ENCODE assay signal across 17 cellular contexts in the genomic region with DNA sequence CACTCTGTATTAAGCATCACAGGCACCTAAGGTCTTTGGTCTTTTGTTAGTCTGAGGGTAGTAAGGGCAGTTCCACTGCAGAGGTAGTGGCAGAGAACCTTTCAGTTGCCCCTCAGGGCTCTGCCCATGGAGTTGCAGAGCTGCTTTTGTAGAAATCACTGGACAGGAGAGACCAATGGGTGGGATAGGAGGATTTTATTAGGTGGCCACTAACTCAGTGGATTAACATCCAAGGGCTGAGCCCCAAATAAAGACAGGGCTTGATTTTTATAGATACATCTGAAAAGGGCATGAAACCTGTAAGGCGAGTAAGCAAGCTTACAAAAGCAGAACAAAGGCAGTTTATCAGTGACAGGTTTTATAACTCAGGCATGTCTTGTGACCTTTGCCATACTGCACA.
DNase-seq lines count a peak whose midpoint lies in the region; FAIRE-seq and TF ChIP-seq lines count a peak whose summit lies in the region.
"Had no signal": no experiment of that assay in that cellular context is flagged by ENCODE, and none has a peak within 500 bp of the region (broad histone marks: within the 10 kb centered on the region; RNA-seq: fewer than 3 reads in every experiment).

No MANE protein-coding gene starts in this region.

- no peak for TF ChIP-seq POLR2A in H1 (IDR thresholded peaks at IDR 0.05; ENCODE audit: control extremely low read depth in 1 of 2, low read depth in 2 of 2, low read length in 2 of 2)

- H4K5ac ChIP-seq in H1 (ENCODE audit: insufficient read length, low read depth, low read length), result no peak overlapping the region

- no peak overlapping the region for H2BK20ac ChIP-seq in H1 (ENCODE audit: low read length)

- CTCF ChIA-PET in H1 (lab: Charles Lee; ENCODE audit: partially characterized antibody), result interaction anchor here (1.9 kb wide), 1 partner anchor 19 kb away, joined by 5 read pairs; no protein-coding TSS in a partner anchor

- H3K4me2 ChIP-seq in H1 (ENCODE audit: insufficient read depth in 1 of 2, low read depth in 2 of 2, low read length in 2 of 2), result no peak overlapping the region
- H3K4me2 ChIP-seq: BLaER1 had no signal

- 100% methylated on average over 1 of the region's 1 CpG; no CpG with 5 or more reads in 1 of the 2 experiments for WGBS in H1 (ENCODE audit: extremely low coverage in 1 of 2, insufficient coverage in 1 of 2, insufficient read length in 1 of 2, insufficient replicate concordance in 2 of 2, low coverage in 1 of 2, low lambda C conversion rate in 2 of 2, missing lambda C conversion rate in 1 of 2), 2 experiments

- H3K79me1 ChIP-seq in H1 (ENCODE audit: low read depth, low read length), result no peaks in the 10 kb centered on the region

- no peak overlapping the region for H4K91ac ChIP-seq in H1 (replicated peaks; ENCODE audit: insufficient read length, low read length)

- H3K4ac ChIP-seq in H1 (replicated peaks; ENCODE audit: insufficient read length, low read depth, low read length), result no peak overlapping the region

- H2AK5ac ChIP-seq in H1 (ENCODE audit: low read depth, low read length), result no peak overlapping the region

- TF ChIP-seq EP300 in H1 (IDR thresholded peaks at IDR 0.05; ENCODE audit: borderline replicate concordance in 1 of 2, low read depth in 2 of 2, low read length in 2 of 2), result no peak

- no peak overlapping the region for H2AFZ ChIP-seq in H1 (ENCODE audit: low read length)
- H2AFZ ChIP-seq: GM23248 had no signal

- no peak overlapping the region for H2BK15ac ChIP-seq in H1 (ENCODE audit: low read length)

- no peaks in the 10 kb centered on the region for H4K20me1 ChIP-seq in H1 (replicated peaks in 1 of 2; ENCODE audit: control insufficient read depth in 1 of 2, insufficient read depth in 2 of 2, low read length in 2 of 2)
- H4K20me1 ChIP-seq: BLaER1 had no signal

- no peak overlapping the region for H3K27ac ChIP-seq in H1 (ENCODE audit: low read depth, low read length)
- H3K27ac ChIP-seq: BLaER1, GM23248 had no signal

- in situ Hi-C loops in G401 (cut with HindIII; ENCODE audit: low sequenced_read_pairs), result no loop called here

- H3K14ac ChIP-seq in H1 (ENCODE audit: insufficient read length), result no peak overlapping the region

- no peak overlapping the region for H3K9ac ChIP-seq in H1 (replicated peaks in 1 of 4; ENCODE audit: extremely low read depth in 1 of 4, low read depth in 3 of 4, low read length in 3 of 4)
- H3K9ac ChIP-seq: BLaER1, GM23248 had no signal

- FAIRE-seq in H1 (lab: Jason Lieb, UNC), result peak; percentile 68
- FAIRE-seq: GM12892, GM18507, H54, HTR-8/SVneo had no signal

- H2BK12ac ChIP-seq in H1 (ENCODE audit: low read depth, low read length), result no peak overlapping the region

- no peak for TF ChIP-seq RAD21 in H1 (IDR thresholded peaks at IDR 0.05 in 1 of 2, conservative IDR thresholded peaks at IDR 0.05 in 1 of 2; ENCODE audit: low read depth in 2 of 2, low read length in 2 of 2)

- H3K23me2 ChIP-seq in H1 (ENCODE audit: low read depth, low read length), result no peaks in the 10 kb centered on the region

- H2BK5ac ChIP-seq in H1 (ENCODE audit: low read depth, low read length), result no peak overlapping the region

- H3K79me2 ChIP-seq in H1 (ENCODE audit: control insufficient read depth in 1 of 2, insufficient read depth in 2 of 2, low read length in 2 of 2), result no peaks in the 10 kb centered on the region

- H3K9me3 ChIP-seq in H1 (ENCODE audit: insufficient read depth in 2 of 2, low read depth in 1 of 2, low read length in 1 of 2), result peaks cover 3 to 16% of the 10 kb centered on the region in 2 experiments; a peak in 2 of 4 replicates

- TF ChIP-seq CTCF in H1 (IDR thresholded peaks at IDR 0.05; ENCODE audit: control extremely low read depth in 1 of 3, insufficient read depth in 1 of 3, low read depth in 1 of 3, low read length in 3 of 3), result no peak

- no peak overlapping the region for H2BK120ac ChIP-seq in H1 (replicated peaks; ENCODE audit: low read depth, low read length)

- H3K23ac ChIP-seq in H1 (ENCODE audit: insufficient read length), result no peak overlapping the region

- no peak overlapping the region for H4K8ac ChIP-seq in H1 (ENCODE audit: extremely low read depth, insufficient read depth, low read length)

- no peak overlapping the region for H3K18ac ChIP-seq in H1 (ENCODE audit: extremely low read depth, low read length)

- H3K56ac ChIP-seq in H1 (replicated peaks; ENCODE audit: insufficient read length, low read depth, low read length), result no peak overlapping the region

- DNase-seq in NCI-H748 (lab: John Stamatoyannopoulos, UW; ENCODE audit: unreplicated experiment), result peak; percentile 2
- no peak for DNase-seq in NCI-H748 treated with DMSO at 0.1 percent for 48 hours (lab: John Stamatoyannopoulos, UW)
- DNase-seq in OCI-M1 (lab: John Stamatoyannopoulos, UW), result peak; percentile 66
- DNase-seq in H1 (ENCODE audit: low read depth in 1 of 2, low spot score in 2 of 2), result no peak
- no peak for DNase-seq in stimulated activated CD4-positive, alpha-beta T cell treated with anti-CD3 and anti-CD28 coated beads, Interleukin-12 subunit alpha, Interleukin-12 subunit beta, amount 100 ng/mL, for 4 hours
- no peak for DNase-seq in stimulated activated CD8-positive, alpha-beta memory T cell treated with anti-CD3 and anti-CD28 coated beads, Interleukin-4, amount 100 ng/mL, for 48 hours
- no peak for DNase-seq in G401 (ENCODE audit: low spot score)
- DNase-seq: 8988T, GDM1, GM23248, HCEC 1CT, HFFc6 had no signal

- no peaks in the 10 kb centered on the region for H3K27me3 ChIP-seq in H1 (replicated peaks in 1 of 4; ENCODE audit: control insufficient read depth in 3 of 4, extremely low read depth in 1 of 4, insufficient read depth in 3 of 4, low read length in 3 of 4)

- H3K4me1 ChIP-seq in H1 (replicated peaks in 1 of 4; ENCODE audit: control insufficient read depth in 3 of 4, insufficient read depth in 4 of 4, low read length in 3 of 4), result no peaks in the 10 kb centered on the region
- H3K4me1 ChIP-seq: BLaER1 had no signal

- H3K4me3 ChIP-seq in H1 (ENCODE audit: extremely low read depth in 1 of 4, insufficient read depth in 2 of 4, low read depth in 3 of 4, low read length in 4 of 4), result no peak overlapping the region
- H3K4me3 ChIP-seq: BLaER1, GM23248 had no signal

- H3K36me3 ChIP-seq in H1 (ENCODE audit: control insufficient read depth in 2 of 4, insufficient read depth in 4 of 4, low read length in 3 of 4), result no peaks in the 10 kb centered on the region
- H3K36me3 ChIP-seq: BLaER1 had no signal

- POLR2A ChIA-PET in H1 (lab: Charles Lee; ENCODE audit: partially characterized antibody), result no interaction called here

TF ChIP-seq in H1, 55 proteins besides CTCF, POLR2A, EP300 and RAD21:
- TF ChIP-seq SIX5 (IDR thresholded peaks at IDR 0.05; ENCODE audit: low read depth, low read length) (no peak), FOSL1 (IDR thresholded peaks at IDR 0.05; ENCODE audit: insufficient read depth, low read depth, low read length) (no peak), CREB1 (IDR thresholded peaks at IDR 0.05) (no peak), TCF12 (IDR thresholded peaks at IDR 0.05; ENCODE audit: low read depth, low read length) (no peak), KDM1A (IDR thresholded peaks at IDR 0.05; ENCODE audit: borderline replicate concordance, low read length) (no peak), RBBP5 (IDR thresholded peaks at IDR 0.05; ENCODE audit: borderline replicate concordance, low read depth, low read length) (no peak), TAF1 (IDR thresholded peaks at IDR 0.05; ENCODE audit: low read depth, low read length) (no peak), BCL11A (IDR thresholded peaks at IDR 0.05; ENCODE audit: low read depth in 2 of 2, low read length in 2 of 2) (no peak), SIN3A (conservative IDR thresholded peaks at IDR 0.05 in 1 of 2, IDR thresholded peaks at IDR 0.05 in 1 of 2; ENCODE audit: low read depth in 1 of 2, low read length in 2 of 2) (no peak)
- TF ChIP-seq, protein P1, sequence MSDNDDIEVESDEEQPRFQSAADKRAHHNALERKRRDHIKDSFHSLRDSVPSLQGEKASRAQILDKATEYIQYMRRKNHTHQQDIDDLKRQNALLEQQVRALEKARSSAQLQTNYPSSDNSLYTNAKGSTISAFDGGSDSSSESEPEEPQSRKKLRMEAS (IDR thresholded peaks at IDR 0.05), result no peak

Comparison
In these comparisons a context has a peak if more than half of its experiments do, and no peak if none do; other contexts are left out.
1. DNase-seq: peak in NCI-H748 (single experiment) and OCI-M1 (single experiment); none in NCI-H748 treated with DMSO at 0.1 percent for 48 hours (single experiment), H1 (0 of 2), stimulated activated CD4-positive, alpha-beta T cell treated with anti-CD3 and anti-CD28 coated beads, Interleukin-12 subunit alpha, Interleukin-12 subunit beta, amount 100 ng/mL, for 4 hours (single experiment), stimulated activated CD8-positive, alpha-beta memory T cell treated with anti-CD3 and anti-CD28 coated beads, Interleukin-4, amount 100 ng/mL, for 48 hours (single experiment) and G401 (single experiment).